Comparison of ENCODE assay signal across 19 cellular contexts in the genomic region with DNA sequence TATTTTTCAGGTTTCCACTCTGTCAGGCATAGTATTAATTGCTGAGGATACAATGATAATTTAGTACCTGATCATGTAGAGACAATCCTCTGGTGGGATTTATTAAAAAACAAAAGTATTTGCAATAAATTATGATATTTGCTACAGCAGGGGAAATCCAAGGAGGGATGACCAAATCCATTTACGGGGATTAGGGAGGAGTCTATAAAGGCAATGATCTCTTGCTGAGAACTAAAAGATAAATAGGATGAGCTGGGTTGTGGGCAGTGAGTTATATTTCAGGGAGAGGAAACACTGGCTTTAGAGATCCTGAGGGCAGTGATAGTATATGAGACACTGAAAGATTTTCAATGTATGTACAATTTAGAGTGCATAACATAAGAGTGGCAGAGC.
DNase-seq lines count a peak whose midpoint lies in the region; ATAC-seq and TF ChIP-seq lines count a peak whose summit lies in the region.
"Had no signal": no experiment of that assay in that cellular context is flagged by ENCODE, and none has a peak within 500 bp of the region (broad histone marks: within the 10 kb centered on the region; RNA-seq: fewer than 3 reads in every experiment).

No MANE protein-coding gene starts in this region.

- H3K27ac Mint-ChIP-seq in Calu3 (ENCODE audit: unreplicated experiment) = peak overlapping the region; percentile 92
- peak overlapping the region; percentile 65 for H3K27ac Mint-ChIP-seq in osteocyte (ENCODE audit: unreplicated experiment)
- no peak overlapping the region for H3K27ac Mint-ChIP-seq in activated CD8-positive, alpha-beta memory T cell treated with anti-CD3 and anti-CD28 coated beads, Interleukin-2, amount 10 ng/mL, durations not matched to agents 7 days and 5 days
- H3K27ac Mint-ChIP-seq: CD4-positive, alpha-beta memory T cell had no signal

- H3K4me3 ChIP-seq in fibroblast of lung (replicated peaks in 1 of 4; ENCODE audit: control extremely low read depth in 1 of 4, insufficient read depth in 1 of 4, low read depth in 3 of 4, low read length in 4 of 4) = no peak overlapping the region
- H3K4me3 ChIP-seq: BLaER1 treated with 17β-estradiol and CSF1 and Interleukin-3, amounts not matched to agents 10 nM and 100 nM; SJCRH30 had no signal

- ATAC-seq in activated CD8-positive, alpha-beta memory T cell treated with anti-CD3 and anti-CD28 coated beads, Interleukin-2, amount 10 ng/mL, durations not matched to agents 7 days and 5 days = no peak
- ATAC-seq in HG02678 (IDR thresholded peaks at IDR 0.05; ENCODE audit: unreplicated experiment) = no peak

- H2AFZ ChIP-seq in fibroblast of lung (ENCODE audit: low read length) = no peak overlapping the region

- H3K27me3 Mint-ChIP-seq in Calu3 (ENCODE audit: unreplicated experiment) (no peaks in the 10 kb centered on the region), osteocyte (ENCODE audit: unreplicated experiment) (no peaks in the 10 kb centered on the region)
- no peaks in the 10 kb centered on the region for H3K27me3 Mint-ChIP-seq in activated CD8-positive, alpha-beta memory T cell treated with anti-CD3 and anti-CD28 coated beads, Interleukin-2, amount 10 ng/mL, durations not matched to agents 7 days and 5 days
- H3K27me3 Mint-ChIP-seq: CD4-positive, alpha-beta memory T cell had no signal

- CTCF ChIA-PET in Calu3 (lab: Charles Lee) = interaction anchor here (0.9 kb wide), 1 partner anchor 61 kb away, joined by 3 read pairs; no protein-coding TSS in a partner anchor
- CTCF ChIA-PET in activated CD8-positive, alpha-beta memory T cell treated with anti-CD3 and anti-CD28 coated beads, Interleukin-2, amount 10 ng/mL, durations not matched to agents 7 days and 5 days (lab: Charles Lee) = no interaction called here

- H3K79me2 ChIP-seq in fibroblast of lung (ENCODE audit: control insufficient read depth, insufficient read depth, low read length) = no peaks in the 10 kb centered on the region

- H3K9me3 ChIP-seq in fibroblast of lung (ENCODE audit: control insufficient read depth, insufficient read depth, low read depth, low read length) = no peaks in the 10 kb centered on the region
- H3K9me3 ChIP-seq: BLaER1 treated with 17β-estradiol and CSF1 and Interleukin-3, amounts not matched to agents 10 nM and 100 nM; SJCRH30 had no signal

- TF ChIP-seq CTCF in Calu3 (IDR thresholded peaks at IDR 0.05; ENCODE audit: unreplicated experiment) = no peak
- no peak for TF ChIP-seq CTCF in fibroblast of lung (conservative IDR thresholded peaks at IDR 0.05 in 1 of 2, IDR thresholded peaks at IDR 0.05 in 1 of 2; ENCODE audit: low read depth in 1 of 2, low read length in 2 of 2)
- no peak for TF ChIP-seq CTCF in osteocyte (IDR thresholded peaks at IDR 0.05)

- H3K9me3 Mint-ChIP-seq in Calu3 (ENCODE audit: low read depth, unreplicated experiment) = no peaks in the 10 kb centered on the region
- peaks cover 4% of the 10 kb centered on the region for H3K9me3 Mint-ChIP-seq in osteocyte (ENCODE audit: unreplicated experiment)
- no peaks in the 10 kb centered on the region for H3K9me3 Mint-ChIP-seq in activated CD8-positive, alpha-beta memory T cell treated with anti-CD3 and anti-CD28 coated beads, Interleukin-2, amount 10 ng/mL, durations not matched to agents 7 days and 5 days (ENCODE audit: low read depth)

- H3K4me3 Mint-ChIP-seq in Calu3 (ENCODE audit: low read depth, unreplicated experiment) (no peak overlapping the region), osteocyte (ENCODE audit: unreplicated experiment) (no peak overlapping the region)
- no peak overlapping the region for H3K4me3 Mint-ChIP-seq in activated CD8-positive, alpha-beta memory T cell treated with anti-CD3 and anti-CD28 coated beads, Interleukin-2, amount 10 ng/mL, durations not matched to agents 7 days and 5 days
- H3K4me3 Mint-ChIP-seq: CD4-positive, alpha-beta memory T cell had no signal

- no peak overlapping the region for H3K4me2 ChIP-seq in fibroblast of lung (ENCODE audit: extremely low read depth, insufficient read depth, low read length)

- peaks cover 10% of the 10 kb centered on the region for H3K36me3 Mint-ChIP-seq in Calu3 (ENCODE audit: insufficient read depth, unreplicated experiment)
- no peaks in the 10 kb centered on the region for H3K36me3 Mint-ChIP-seq in osteocyte (ENCODE audit: unreplicated experiment)
- no peaks in the 10 kb centered on the region for H3K36me3 Mint-ChIP-seq in activated CD8-positive, alpha-beta memory T cell treated with anti-CD3 and anti-CD28 coated beads, Interleukin-2, amount 10 ng/mL, durations not matched to agents 7 days and 5 days
- H3K36me3 Mint-ChIP-seq: CD4-positive, alpha-beta memory T cell had no signal

- peak overlapping the region; percentile 30 for H3K27ac ChIP-seq in fibroblast of lung (ENCODE audit: insufficient read depth, low read length)
- H3K27ac ChIP-seq: BLaER1 treated with 17β-estradiol and CSF1 and Interleukin-3, amounts not matched to agents 10 nM and 100 nM; SJCRH30 had no signal

- DNase-seq in Calu3 (no peak), NCI-H82 (lab: John Stamatoyannopoulos, UW) (peak; percentile 86), fibroblast of lung (ENCODE audit: low read depth in 2 of 2) (no peak), osteocyte (ENCODE audit: extremely low spot score, unreplicated experiment) (no peak), NCI-H524 treated with DMSO at 0.1 percent for 48 hours (lab: John Stamatoyannopoulos, UW) (no peak), KG1 (lab: John Stamatoyannopoulos, UW) (no peak)
- DNase-seq in activated CD8-positive, alpha-beta memory T cell treated with anti-CD3 and anti-CD28 coated beads, Interleukin-2, amount 10 ng/mL, durations not matched to agents 7 days and 5 days = no peak
- DNase-seq: CD4-positive, alpha-beta memory T cell; DMS153; GDM1; NCI-H1092 treated with DMSO at 0.1 percent for 48 hours; NCI-H146; NCI-H2029; NCI-H2227 treated with DMSO at 0.1 percent for 48 hours; NCI-H510A; NCI-H774; SJCRH30 had no signal

- no peak overlapping the region for H3K9ac ChIP-seq in fibroblast of lung (ENCODE audit: insufficient read depth, low read length)
- H3K9ac ChIP-seq: BLaER1 treated with 17β-estradiol and CSF1 and Interleukin-3, amounts not matched to agents 10 nM and 100 nM had no signal

- intact Hi-C loops in Calu3 (cut with micrococcal nuclease; ENCODE audit: unreplicated experiment) = no loop called here

- peaks cover 5% of the 10 kb centered on the region for H3K4me1 ChIP-seq in fibroblast of lung (ENCODE audit: control insufficient read depth, extremely low read depth, insufficient read depth, low read length)
- H3K4me1 ChIP-seq: SJCRH30 had no signal

- H3K36me3 ChIP-seq in fibroblast of lung (ENCODE audit: control insufficient read depth, insufficient read depth, low read length) = no peaks in the 10 kb centered on the region
- H3K36me3 ChIP-seq: BLaER1 treated with 17β-estradiol and CSF1 and Interleukin-3, amounts not matched to agents 10 nM and 100 nM; SJCRH30 had no signal

- H4K20me1 ChIP-seq in fibroblast of lung (ENCODE audit: control insufficient read depth, extremely low read depth, insufficient read depth, low read length) = no peaks in the 10 kb centered on the region
- H4K20me1 ChIP-seq: BLaER1 treated with 17β-estradiol and CSF1 and Interleukin-3, amounts not matched to agents 10 nM and 100 nM had no signal

- H3K27me3 ChIP-seq in fibroblast of lung (ENCODE audit: control insufficient read depth, insufficient read depth, low read length) = no peaks in the 10 kb centered on the region
- H3K27me3 ChIP-seq: BLaER1 treated with 17β-estradiol and CSF1 and Interleukin-3, amounts not matched to agents 10 nM and 100 nM; SJCRH30 had no signal

- peaks cover 24% of the 10 kb centered on the region for H3K4me1 Mint-ChIP-seq in Calu3 (ENCODE audit: low read depth, unreplicated experiment)
- peaks cover 45% of the 10 kb centered on the region for H3K4me1 Mint-ChIP-seq in osteocyte (ENCODE audit: unreplicated experiment)
- H3K4me1 Mint-ChIP-seq in activated CD8-positive, alpha-beta memory T cell treated with anti-CD3 and anti-CD28 coated beads, Interleukin-2, amount 10 ng/mL, durations not matched to agents 7 days and 5 days = no peaks in the 10 kb centered on the region
- H3K4me1 Mint-ChIP-seq: CD4-positive, alpha-beta memory T cell had no signal

- BruUV-seq in Calu3 (replicated peaks; lab: Mats Ljungman, UMichigan) = no TSS peak
